Comparison of ENCODE assay signal across 12 cellular contexts in the genomic region with DNA sequence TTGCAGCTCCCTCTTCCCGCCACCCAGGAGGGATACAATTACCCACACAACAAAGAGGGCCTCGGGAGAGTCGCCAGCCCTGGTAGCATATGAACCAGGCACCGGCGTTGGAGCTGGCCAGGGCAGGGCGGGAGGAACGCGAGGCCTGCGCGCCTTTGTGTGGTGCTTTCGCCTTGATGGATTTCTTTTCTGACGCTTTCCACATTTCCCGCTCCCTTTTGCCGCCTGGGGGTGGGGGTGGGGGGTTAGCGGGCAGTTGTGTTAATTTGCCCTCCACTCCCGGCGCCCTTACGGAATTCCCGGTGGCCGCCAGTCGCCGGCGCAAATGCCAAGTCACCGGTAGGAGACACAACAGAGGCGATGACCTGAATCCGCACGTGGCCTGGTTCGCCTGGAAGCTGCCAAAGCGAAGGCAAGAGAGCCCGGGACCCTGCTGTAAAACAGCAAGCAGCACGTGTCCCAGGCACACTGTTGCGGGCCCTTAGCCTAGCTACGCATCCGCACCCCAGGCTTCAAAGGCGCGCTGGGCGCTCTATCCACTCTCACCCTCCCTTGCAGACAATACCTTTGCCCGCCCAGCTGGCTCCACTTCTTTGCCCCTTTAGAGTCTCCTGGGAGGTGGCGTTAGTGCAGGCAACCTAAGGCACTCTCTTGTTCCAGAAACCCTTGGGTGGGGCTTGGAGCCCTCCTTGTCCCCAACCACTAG. TPM values are rescaled to one million over a fixed set of nuclear protein-coding genes. Genes with fewer than 3 reads are reported as not detected.
A peak's percentile ranks its signal among the peaks of the same experiment; 100 is the strongest.
DNase-seq lines count a peak whose midpoint lies in the region; ATAC-seq and TF ChIP-seq lines count a peak whose summit lies in the region.
"Had no signal": no experiment of that assay in that cellular context is flagged by ENCODE, and none has a peak within 500 bp of the region (broad histone marks: within the 10 kb centered on the region; RNA-seq: fewer than 3 reads in every experiment).

No MANE protein-coding gene starts in this region.

- no peaks in the 10 kb centered on the region for H4K20me1 ChIP-seq in mammary epithelial cell (ENCODE audit: insufficient read depth, low read length)

- H3K9ac ChIP-seq in mammary epithelial cell (ENCODE audit: insufficient read depth, low read length): no peak overlapping the region

- 20% methylated on average over 28 of the region's 39 CpGs for WGBS in mammary epithelial cell (ENCODE audit: low coverage, missing lambda C conversion rate)

- H3K9me3 ChIP-seq in mammary epithelial cell (replicated peaks; ENCODE audit: insufficient read depth, low read length): no peaks in the 10 kb centered on the region

- DNase-seq in 8988T (peak; percentile 14), GM20000 (ENCODE audit: low spot score) (peak; percentile 37), mammary epithelial cell (no peak), GM19238 (ENCODE audit: insufficient read length, low spot score) (no peak), DMS153 (lab: John Stamatoyannopoulos, UW) (no peak), NAMALWA (ENCODE audit: low spot score) (no peak), anterior cingulate cortex (lab: John Stamatoyannopoulos, UW) (no peak)
- no peak for DNase-seq in natural killer cell treated with Interleukin-12 subunit alpha and Interleukin-12 subunit beta and Interleukin-15 and Interleukin-18, amount 100 ng/mL, for 72 hours (ENCODE audit: low spot score)
- DNase-seq: DMS53, OCI-M1 had no signal

- intact Hi-C loops in mammary epithelial cell (cut with micrococcal nuclease): no loop called here

- no peak overlapping the region for H3K27ac ChIP-seq in mammary epithelial cell (ENCODE audit: insufficient read depth, low read depth, low read length)

- H3K4me3 ChIP-seq in mammary epithelial cell (replicated peaks in 1 of 3; ENCODE audit: insufficient read depth in 1 of 3, low read depth in 2 of 3, low read length in 3 of 3): no peak overlapping the region

- no peaks in the 10 kb centered on the region for H3K36me3 ChIP-seq in mammary epithelial cell (ENCODE audit: insufficient read depth, low read length)

- no TSS peak for BruUV-seq in mammary epithelial cell (replicated peaks; lab: Mats Ljungman, UMichigan)

- dilution Hi-C loops in mammary epithelial cell (cut with HindIII; ENCODE audit: low sequenced_read_pairs): no loop called here

- H3K27me3 ChIP-seq in mammary epithelial cell (ENCODE audit: insufficient read depth, low read length): peaks cover 59% of the 10 kb centered on the region

- no peak overlapping the region for H3K27ac Mint-ChIP-seq in natural killer cell treated with Interleukin-12 subunit alpha and Interleukin-12 subunit beta and Interleukin-15 and Interleukin-18, amount 100 ng/mL, for 72 hours

- in situ Hi-C loops in mammary epithelial cell (cut with MboI; ENCODE audit: low sequenced_read_pairs in 2 of 2): loop anchor here (10.0 kb wide), 4 partner anchors 335 to 445 kb away; no protein-coding TSS in a partner anchor

- H3K27me3 Mint-ChIP-seq in natural killer cell treated with Interleukin-12 subunit alpha and Interleukin-12 subunit beta and Interleukin-15 and Interleukin-18, amount 100 ng/mL, for 72 hours: peaks cover 59 to 64% of the 10 kb centered on the region in 2 donors

- CTCF ChIA-PET in mammary epithelial cell (lab: Charles Lee; ENCODE audit: low non-redundant PET): no interaction called here

- peaks cover 35 to 42% of the 10 kb centered on the region in 2 donors for H3K4me1 Mint-ChIP-seq in natural killer cell treated with Interleukin-12 subunit alpha and Interleukin-12 subunit beta and Interleukin-15 and Interleukin-18, amount 100 ng/mL, for 72 hours (ENCODE audit: low read depth in 2 of 2)

- no peaks in the 10 kb centered on the region for H3K79me2 ChIP-seq in mammary epithelial cell (ENCODE audit: insufficient read depth, low read length)

- no peak for ATAC-seq in natural killer cell treated with Interleukin-12 subunit alpha and Interleukin-12 subunit beta and Interleukin-15 and Interleukin-18, amount 100 ng/mL, for 72 hours

- no peak overlapping the region for H2AFZ ChIP-seq in mammary epithelial cell (ENCODE audit: low read depth, low read length)

- H3K4me1 ChIP-seq in mammary epithelial cell (ENCODE audit: insufficient read depth, low read length): peaks cover 48% of the 10 kb centered on the region

- peaks cover 5% of the 10 kb centered on the region for H3K36me3 Mint-ChIP-seq in natural killer cell treated with Interleukin-12 subunit alpha and Interleukin-12 subunit beta and Interleukin-15 and Interleukin-18, amount 100 ng/mL, for 72 hours

- peak overlapping the region; percentile 72 for H3K4me3 Mint-ChIP-seq in natural killer cell treated with Interleukin-12 subunit alpha and Interleukin-12 subunit beta and Interleukin-15 and Interleukin-18, amount 100 ng/mL, for 72 hours

- H3K4me2 ChIP-seq in mammary epithelial cell (ENCODE audit: insufficient read depth, low read depth, low read length): peak overlapping the region; percentile 71

- TF ChIP-seq CTCF in GM20000 (IDR thresholded peaks at IDR 0.05; ENCODE audit: extremely low read depth, missing control alignments) (no peak), mammary epithelial cell (conservative IDR thresholded peaks at IDR 0.05 in 1 of 2, IDR thresholded peaks at IDR 0.05 in 1 of 2; ENCODE audit: extremely low read depth in 1 of 2, insufficient read depth in 1 of 2, low read depth in 1 of 2, low read length in 2 of 2) (no peak)

- H3K9me3 Mint-ChIP-seq in natural killer cell treated with Interleukin-12 subunit alpha and Interleukin-12 subunit beta and Interleukin-15 and Interleukin-18, amount 100 ng/mL, for 72 hours: no peaks in the 10 kb centered on the region

RNA-seq across cellular contexts. Expression of gene GAD1, which starts 3.4 kb away (rescaled TPM):
- 1 to 10 TPM; 1.7 to 5.2 TPM for total RNA-seq in mammary epithelial cell
- polyA plus RNA-seq in mammary epithelial cell: 0.79 TPM
- polyA minus RNA-seq in mammary epithelial cell: not detected
- under 1 TPM in 1 of 2 donors, not detected in 1; 0.76 TPM for total RNA-seq in natural killer cell treated with Interleukin-12 subunit alpha and Interleukin-12 subunit beta and Interleukin-15 and Interleukin-18, amount 100 ng/mL, for 72 hours

RNA-seq across cellular contexts. Expression of gene ERICH2, which starts 49.9 kb away (rescaled TPM):
- 1 to 10 TPM; 1.7 to 2.4 TPM for total RNA-seq in mammary epithelial cell
- 0.20 TPM for polyA plus RNA-seq in mammary epithelial cell
- not detected for polyA minus RNA-seq in mammary epithelial cell
- not detected for total RNA-seq in natural killer cell treated with Interleukin-12 subunit alpha and Interleukin-12 subunit beta and Interleukin-15 and Interleukin-18, amount 100 ng/mL, for 72 hours
- total RNA-seq: M059J, pulmonary artery endothelial cell had no signal

Comparison
In these comparisons a context has a peak if more than half of its experiments do, and no peak if none do; other contexts are left out.
1. DNase-seq: peak in 8988T (single experiment) and GM20000 (single experiment); none in mammary epithelial cell (single experiment), natural killer cell treated with Interleukin-12 subunit alpha and Interleukin-12 subunit beta and Interleukin-15 and Interleukin-18, amount 100 ng/mL, for 72 hours (single experiment), GM19238 (single experiment), DMS153 (single experiment), NAMALWA (single experiment) and anterior cingulate cortex (0 of 58).